1 cellular context compared by ENCODE assay signal in genomic region chr15:50257924-50258323, GRCh38.
A peak's percentile ranks its signal among the peaks of the same experiment; 100 is the strongest.
TF ChIP-seq lines count a peak whose summit lies in the region.

No MANE protein-coding gene starts in this region.

TF ChIP-seq in K562, 482 proteins besides CTCF, POLR2A, EP300 and RAD21:
- TF ChIP-seq KAT7 (CRISPR knock-in tag; IDR thresholded peaks at IDR 0.05; ENCODE audit: borderline replicate concordance) (no peak), SRSF7 (optimal IDR thresholded peaks at IDR 0.05; ENCODE audit: low read depth, low read length) (no peak), RB1 (IDR thresholded peaks at IDR 0.05; ENCODE audit: low read depth) (no peak), FOSL1 (tag; conservative IDR thresholded peaks at IDR 0.05) (peak; percentile 70), KDM1A (IDR thresholded peaks at IDR 0.05) (0 out of 4 replicates have a peak, but pooled peaks of 1 of the 2 experiments have one; percentile 17), SMARCA4 (IDR thresholded peaks at IDR 0.05) (peak; percentile 42; the same call in 1 of the 2 replicates), ARID1B (IDR thresholded peaks at IDR 0.05) (peak; percentile 64), JUND (IDR thresholded peaks at IDR 0.05; ENCODE audit: borderline replicate concordance, low read depth, low read length) (peak; percentile 71; the same call in 1 of the 2 replicates), JUND (tag; IDR thresholded peaks at IDR 0.05; ENCODE audit: borderline replicate concordance, low read depth, low read length) (peak; percentile 55; the same call in 1 of the 3 replicates), CBFA2T3 (IDR thresholded peaks at IDR 0.05) (0 out of 2 replicates have a peak, but pooled peaks have one; percentile 18), SMARCE1 (IDR thresholded peaks at IDR 0.05) (peak; percentile 50; the same call in 1 of the 2 replicates), SPI1 (IDR thresholded peaks at IDR 0.05; ENCODE audit: borderline replicate concordance, low read depth, low read length) (peak; percentile 72; the same call in 1 of the 2 replicates), C11orf30 (IDR thresholded peaks at IDR 0.05; ENCODE audit: low read depth) (no peak), TEAD4 (IDR thresholded peaks at IDR 0.05; ENCODE audit: low read length) (peak; percentile 31; the same call in 1 of the 2 replicates), TEAD4 (CRISPR knock-in tag; IDR thresholded peaks at IDR 0.05; ENCODE audit: borderline replicate concordance) (no peak), SOX6 (IDR thresholded peaks at IDR 0.05) (peak; percentile 43; the same call in 1 of the 2 replicates), NCOA2 (IDR thresholded peaks at IDR 0.05; ENCODE audit: partially characterized antibody in 2 of 2) (no peak), ATF3 (IDR thresholded peaks at IDR 0.05) (peak; percentile 54; the same call in 1 of the 2 replicates), ATF3 (CRISPR knock-in tag; conservative IDR thresholded peaks at IDR 0.05) (no peak), MTA1 (IDR thresholded peaks at IDR 0.05; ENCODE audit: borderline replicate concordance) (peak; percentile 59; the same call in 1 of the 2 replicates), CEBPG (CRISPR knock-in tag; IDR thresholded peaks at IDR 0.05) (no peak), CEBPG (tag; conservative IDR thresholded peaks at IDR 0.05 in 1 of 2, IDR thresholded peaks at IDR 0.05 in 1 of 2) (peak; percentile 42 to 73; a peak in 3 of 4 replicates), CEBPB (tag; IDR thresholded peaks at IDR 0.05) (peak; percentile 58), CTBP1 (IDR thresholded peaks at IDR 0.05; ENCODE audit: borderline replicate concordance) (0 out of 2 replicates have a peak, but pooled peaks have one; percentile 31), DPF2 (IDR thresholded peaks at IDR 0.05) (peak; percentile 56), RCOR1 (IDR thresholded peaks at IDR 0.05; ENCODE audit: borderline replicate concordance in 1 of 2, low read depth in 2 of 2, low read length in 2 of 2) (peak in 1 of 2 experiments; percentile 22; a peak in 1 of 4 replicates)
TF ChIP-seq in K562: peak in this region for 17.
